Comparison of ENCODE assay signal across 15 cellular contexts in the genomic region with DNA sequence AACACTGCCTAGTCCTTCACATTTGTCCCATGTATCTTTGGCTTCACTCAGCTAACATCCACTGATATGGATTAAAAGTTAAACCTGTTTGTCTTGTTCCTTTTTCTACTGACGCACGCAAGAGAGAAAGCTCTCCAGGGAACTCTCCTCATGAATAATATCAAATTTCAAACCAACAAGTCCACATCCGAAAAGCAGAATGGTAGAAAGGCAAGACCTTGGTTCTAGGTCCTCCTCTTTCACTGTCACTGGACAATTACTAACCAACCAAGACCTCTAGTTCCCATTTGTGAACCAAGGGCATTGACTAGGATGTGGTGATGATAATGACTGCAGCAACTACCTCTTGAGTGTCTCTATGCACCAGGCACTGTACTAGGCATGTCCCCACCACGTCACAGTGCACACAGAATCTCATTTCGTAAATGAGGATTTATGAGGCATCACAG. TPM values are rescaled to one million over a fixed set of nuclear protein-coding genes. Genes with fewer than 3 reads are reported as not detected.
DNase-seq lines count a peak whose midpoint lies in the region; ATAC-seq and TF ChIP-seq lines count a peak whose summit lies in the region.
"Had no signal": no experiment of that assay in that cellular context is flagged by ENCODE, and none has a peak within 500 bp of the region (broad histone marks: within the 10 kb centered on the region; RNA-seq: fewer than 3 reads in every experiment).

No MANE protein-coding gene starts in this region.

- CTCF ChIA-PET in activated B cell treated with CpG ODN at 0.5 μM for 24 hours (lab: Charles Lee) = interaction anchor here (0.9 kb wide), 1 partner anchor 14 kb away, joined by 3 read pairs; no protein-coding TSS in a partner anchor
- CTCF ChIA-PET in naive thymus-derived CD4-positive, alpha-beta T cell (lab: Charles Lee) = no interaction called here

- DNase-seq in NCI-H1436 (lab: John Stamatoyannopoulos, UW) (peak; percentile 29), NCI-H1436 treated with DMSO at 0.1 percent for 48 hours (lab: John Stamatoyannopoulos, UW) (no peak), activated B cell treated with CpG ODN at 0.5 μM for 24 hours (no peak), type B pancreatic cell (ENCODE audit: extremely low spot score, unreplicated experiment) (no peak), NCI-H446 treated with DMSO at 0.1 percent for 48 hours (lab: John Stamatoyannopoulos, UW) (no peak)
- no peak for DNase-seq in naive thymus-derived CD4-positive, alpha-beta T cell
- DNase-seq in activated CD4-positive, alpha-beta T cell treated with anti-CD3 and anti-CD28 coated beads, Interleukin-2, amount 50 U/mL, for 1 hour = no peak
- DNase-seq: 8988T; activated CD4-positive, alpha-beta T cell treated with anti-CD3 and anti-CD28 coated beads, Interleukin-2, amount 50 U/mL, for 48 hours; midbrain; NCI-H1694 treated with DMSO at 0.1 percent for 48 hours; Peyer's patch; T-helper 2 cell had no signal

- peak; percentile 22 for ATAC-seq in activated B cell treated with CpG ODN at 0.5 μM for 24 hours (ENCODE audit: low read depth)
- no peak for ATAC-seq in naive thymus-derived CD4-positive, alpha-beta T cell

- TF ChIP-seq CTCF in activated B cell treated with CpG ODN at 0.5 μM for 24 hours (IDR thresholded peaks at IDR 0.05) = no peak
- TF ChIP-seq CTCF in type B pancreatic cell (conservative IDR thresholded peaks at IDR 0.05) = no peak

- H3K4me3 ChIP-seq in iPS-18a (ENCODE audit: low read length) = peak overlapping the region; percentile 6
- H3K4me3 ChIP-seq in naive thymus-derived CD4-positive, alpha-beta T cell (ENCODE audit: low read length) = no peak overlapping the region
- H3K4me3 ChIP-seq: cardiac muscle cell, Peyer's patch had no signal

- no peak overlapping the region for H3K4me3 Mint-ChIP-seq in activated B cell treated with CpG ODN at 0.5 μM for 24 hours
- H3K4me3 Mint-ChIP-seq in type B pancreatic cell = peak overlapping the region; percentile 66
- H3K4me3 Mint-ChIP-seq in naive thymus-derived CD4-positive, alpha-beta T cell = no peak overlapping the region

- intact Hi-C loops in activated B cell treated with CpG ODN at 0.5 μM for 24 hours (cut with micrococcal nuclease) = loop anchor here (10.0 kb wide), 1 partner anchor 436 kb away; no protein-coding TSS in a partner anchor
- intact Hi-C loops in naive thymus-derived CD4-positive, alpha-beta T cell (cut with micrococcal nuclease) = no loop called here

- H3K4me1 Mint-ChIP-seq in activated B cell treated with CpG ODN at 0.5 μM for 24 hours (peaks cover 49% of the 10 kb centered on the region), type B pancreatic cell (ENCODE audit: unreplicated experiment) (peaks cover 66% of the 10 kb centered on the region)
- H3K4me1 Mint-ChIP-seq in naive thymus-derived CD4-positive, alpha-beta T cell = no peaks in the 10 kb centered on the region

- H3K9me3 ChIP-seq in iPS-18a (ENCODE audit: control insufficient read depth, low read depth, low read length) = no peaks in the 10 kb centered on the region
- H3K9me3 ChIP-seq in naive thymus-derived CD4-positive, alpha-beta T cell (ENCODE audit: control insufficient read depth in 2 of 3, low read length in 3 of 3) = no peaks in the 10 kb centered on the region
- H3K9me3 ChIP-seq: Peyer's patch had no signal

- H3K27me3 Mint-ChIP-seq in activated B cell treated with CpG ODN at 0.5 μM for 24 hours (no peaks in the 10 kb centered on the region), type B pancreatic cell (no peaks in the 10 kb centered on the region)
- H3K27me3 Mint-ChIP-seq in naive thymus-derived CD4-positive, alpha-beta T cell = peaks cover 2 to 20% (median 6%) of the 10 kb centered on the region in 5 donors

- H3K36me3 Mint-ChIP-seq in activated B cell treated with CpG ODN at 0.5 μM for 24 hours (ENCODE audit: low read depth) (no peaks in the 10 kb centered on the region), type B pancreatic cell (peaks cover 41% of the 10 kb centered on the region)
- no peaks in the 10 kb centered on the region for H3K36me3 Mint-ChIP-seq in naive thymus-derived CD4-positive, alpha-beta T cell

- no peaks in the 10 kb centered on the region for H3K9me3 Mint-ChIP-seq in activated B cell treated with CpG ODN at 0.5 μM for 24 hours
- no peaks in the 10 kb centered on the region for H3K9me3 Mint-ChIP-seq in type B pancreatic cell
- H3K9me3 Mint-ChIP-seq in naive thymus-derived CD4-positive, alpha-beta T cell = peaks cover 0 to 1% (median 0%) of the 10 kb centered on the region in 11 donors

- no peak overlapping the region for H3K9ac ChIP-seq in iPS-18a (ENCODE audit: low read length)

- POLR2A ChIA-PET in activated B cell treated with CpG ODN at 0.5 μM for 24 hours (lab: Charles Lee) = no interaction called here
- POLR2A ChIA-PET in naive thymus-derived CD4-positive, alpha-beta T cell (lab: Charles Lee) = no interaction called here

- H3K27ac Mint-ChIP-seq in activated B cell treated with CpG ODN at 0.5 μM for 24 hours = no peak overlapping the region
- peak overlapping the region; percentile 87 for H3K27ac Mint-ChIP-seq in type B pancreatic cell
- no peak overlapping the region for H3K27ac Mint-ChIP-seq in naive thymus-derived CD4-positive, alpha-beta T cell

- H3K27me3 ChIP-seq in iPS-18a (ENCODE audit: control insufficient read depth, insufficient read depth, low read length) = no peaks in the 10 kb centered on the region
- H3K27me3 ChIP-seq in naive thymus-derived CD4-positive, alpha-beta T cell (ENCODE audit: control insufficient read depth in 2 of 2, insufficient read depth in 2 of 2, low read length in 2 of 2) = no peaks in the 10 kb centered on the region
- H3K27me3 ChIP-seq: cardiac muscle cell, Peyer's patch had no signal

- H3K4me1 ChIP-seq in iPS-18a (ENCODE audit: control insufficient read depth, low read depth, low read length) = peaks cover 66% of the 10 kb centered on the region
- no peaks in the 10 kb centered on the region for H3K4me1 ChIP-seq in naive thymus-derived CD4-positive, alpha-beta T cell (ENCODE audit: control insufficient read depth in 2 of 2, insufficient read depth in 2 of 2, low read length in 2 of 2)

- H3K27ac ChIP-seq in iPS-18a (ENCODE audit: low read length) = no peak overlapping the region
- H3K27ac ChIP-seq in naive thymus-derived CD4-positive, alpha-beta T cell (ENCODE audit: low read depth, low read length) = no peak overlapping the region
- H3K27ac ChIP-seq: cardiac muscle cell, Peyer's patch had no signal

- peaks cover 3% of the 10 kb centered on the region for H3K36me3 ChIP-seq in iPS-18a (ENCODE audit: control insufficient read depth, low read depth, low read length)
- no peaks in the 10 kb centered on the region for H3K36me3 ChIP-seq in naive thymus-derived CD4-positive, alpha-beta T cell (ENCODE audit: control insufficient read depth in 2 of 3, insufficient read depth in 3 of 3, low read length in 3 of 3)
- H3K36me3 ChIP-seq: cardiac muscle cell, Peyer's patch had no signal

RNA-seq across cellular contexts. Expression of gene PLPP3, which starts 8.4 kb away (rescaled TPM):
- total RNA-seq in activated B cell treated with CpG ODN at 0.5 μM for 24 hours = 4.6 TPM in 2 replicates
- total RNA-seq in type B pancreatic cell (ENCODE audit: low replicate concordance) = 32.6 and 79.0 TPM in 2 replicates
- total RNA-seq in naive thymus-derived CD4-positive, alpha-beta T cell = under 1 TPM in 2 of 5 experiments, not detected in 3; 0.16 to 0.30 TPM
- not detected for polyA plus RNA-seq in naive thymus-derived CD4-positive, alpha-beta T cell
